ENCODE assay signal across 21 cellular contexts in genomic region chrX:110304884-110305283, GRCh38. TPM values are rescaled to one million over a fixed set of nuclear protein-coding genes. Genes with fewer than 3 reads are reported as not detected.
"Had no signal": no experiment of that assay in that cellular context is flagged by ENCODE, and none has a peak within 500 bp of the region (broad histone marks: within the 10 kb centered on the region; RNA-seq: fewer than 3 reads in every experiment).

No MANE protein-coding gene starts in this region.

- FAIRE-seq: endothelial cell of umbilical vein had no signal

- H3K4me3 ChIP-seq: adrenal gland, ascending aorta, lower lobe of right lung, mucosa of descending colon, right lobe of liver, skin epidermis, tibial nerve had no signal

- H3K9me3 Mint-ChIP-seq: central memory CD8-positive, alpha-beta T cell; effector memory CD8-positive, alpha-beta T cell; stimulated activated naive CD8-positive, alpha-beta T cell treated with anti-CD3 and anti-CD28 coated beads, Interleukin-15, amount 100 ng/mL, for 72 hours; T-helper 1 cell treated with Interleukin-12 subunit alpha and Interleukin-12 subunit beta and Interleukin-4 antibody, amounts not matched to agents 30 μg/mL and 1 μg/mL, for 36 hours had no signal

- H3K27me3 Mint-ChIP-seq: central memory CD8-positive, alpha-beta T cell; effector memory CD8-positive, alpha-beta T cell; stimulated activated naive CD8-positive, alpha-beta T cell treated with anti-CD3 and anti-CD28 coated beads, Interleukin-15, amount 100 ng/mL, for 72 hours had no signal

- H3K27ac ChIP-seq: adrenal gland, ascending aorta, lower lobe of right lung, right lobe of liver, skin epidermis, tibial nerve had no signal

- H3K27me3 ChIP-seq: adrenal gland, ascending aorta, right lobe of liver, tibial nerve had no signal

- H3K27ac Mint-ChIP-seq: activated T-helper 2 cell treated with anti-CD3 and anti-CD28 coated beads, Interferon-gamma antibody, Interleukin-2, Interleukin-4, amounts not matched to agents 10 μg/mL and 5 μg/mL and 100 μg/mL, durations not matched to agents 14 hours and 24 hours and 36 hours; effector memory CD8-positive, alpha-beta T cell; stimulated activated naive CD8-positive, alpha-beta T cell treated with anti-CD3 and anti-CD28 coated beads, Interleukin-15, amount 100 ng/mL, for 72 hours; T-helper 1 cell treated with Interleukin-12 subunit alpha and Interleukin-12 subunit beta and Interleukin-4 antibody, amounts not matched to agents 30 μg/mL and 1 μg/mL, for 36 hours had no signal

- ATAC-seq: effector memory CD8-positive, alpha-beta T cell; esophagus mucosa; left lobe of liver; lower lobe of right lung; mucosa of descending colon; right lobe of liver; stimulated activated naive CD8-positive, alpha-beta T cell treated with anti-CD3 and anti-CD28 coated beads, Interleukin-15, amount 100 ng/mL, for 72 hours had no signal

- H3K36me3 ChIP-seq: adrenal gland, ascending aorta, lower lobe of right lung, right lobe of liver, tibial nerve had no signal

- DNase-seq: activated naive CD4-positive, alpha-beta T cell; adrenal gland; effector memory CD8-positive, alpha-beta T cell; foreskin melanocyte; lower lobe of right lung; mesendoderm; mucosa of descending colon; nucleus accumbens; right lobe of liver; stimulated activated CD4-positive, alpha-beta T cell treated with anti-CD3 and anti-CD28 coated beads, Interleukin-1b, Interleukin-23, amount 100 ng/mL, for 48 hours; stimulated activated naive CD8-positive, alpha-beta T cell treated with anti-CD3 and anti-CD28 coated beads, Interleukin-15, amount 100 ng/mL, for 72 hours had no signal

- H3K4me3 Mint-ChIP-seq: central memory CD8-positive, alpha-beta T cell; effector memory CD8-positive, alpha-beta T cell; stimulated activated naive CD8-positive, alpha-beta T cell treated with anti-CD3 and anti-CD28 coated beads, Interleukin-15, amount 100 ng/mL, for 72 hours; T-helper 1 cell treated with Interleukin-12 subunit alpha and Interleukin-12 subunit beta and Interleukin-4 antibody, amounts not matched to agents 30 μg/mL and 1 μg/mL, for 36 hours had no signal

- H3K9me3 ChIP-seq: adrenal gland, ascending aorta, lower lobe of right lung, mucosa of descending colon, right lobe of liver, tibial nerve had no signal

- H3K4me1 ChIP-seq: adrenal gland, ascending aorta, lower lobe of right lung, right lobe of liver, tibial nerve had no signal

RNA-seq across cellular contexts. Expression of gene RTL9, which starts 53.8 kb away (rescaled TPM):
- total RNA-seq: activated T-helper 2 cell treated with anti-CD3 and anti-CD28 coated beads, Interferon-gamma antibody, Interleukin-2, Interleukin-4, amounts not matched to agents 10 μg/mL and 5 μg/mL and 100 μg/mL, durations not matched to agents 14 hours and 24 hours and 36 hours; ascending aorta; dermis microvascular lymphatic vessel endothelial cell; endothelial cell of umbilical vein; esophagus mucosa; lower lobe of right lung had no signal
- polyA plus RNA-seq: endothelial cell of umbilical vein had no signal
